38 cellular contexts compared by ENCODE assay signal in genomic region chr2:203083328-203083727, GRCh38.
"Had no signal": no experiment of that assay in that cellular context is flagged by ENCODE, and none has a peak within 500 bp of the region (broad histone marks: within the 10 kb centered on the region; RNA-seq: fewer than 3 reads in every experiment).

No MANE protein-coding gene starts in this region.

- H2AFZ ChIP-seq: PC-9 had no signal

- H3K4me1 Mint-ChIP-seq: activated naive CD4-positive, alpha-beta T cell treated with anti-CD3 and anti-CD28 coated beads, Interleukin-2, amount 50 U/mL, for 24 hours had no signal

- H3K4me2 ChIP-seq: PC-9 had no signal

- DNase-seq: activated CD4-positive, alpha-beta memory T cell treated with anti-CD3 and anti-CD28 coated beads, Interleukin-2, amount 10 ng/mL, durations not matched to agents 7 days and 5 days; activated CD4-positive, alpha-beta T cell treated with anti-CD3 and anti-CD28 coated beads for 1 hour; activated CD4-positive, alpha-beta T cell treated with anti-CD3 and anti-CD28 coated beads for 48 hours; activated CD4-positive, CD25-positive, alpha-beta regulatory T cell; activated gamma-delta T cell; activated naive CD4-positive, alpha-beta T cell treated with Interleukin-2 at 50 U/mL for 16 hours; activated naive CD8-positive, alpha-beta T cell treated with anti-CD3 and anti-CD28 coated beads, Interleukin-2, amount 10 ng/mL, durations not matched to agents 7 days and 5 days; activated T-cell treated with anti-CD3 and anti-CD28 coated beads, Interleukin-2, amount 50 U/mL, for 24 hours; amygdala; Kasumi-1; KG1; MM.1S; MV-4-11; NCI-H1092; NCI-H1417; NCI-H146; NCI-H187; NCI-H2029 treated with DMSO at 0.1 percent for 48 hours; NCI-H2107; NCI-H2171; NCI-H510A; NCI-H526; NCI-H748 treated with DMSO at 0.1 percent for 48 hours; NK-92 treated with Interleukin-12 subunit alpha and Interleukin-12 subunit beta, amount 100 ng/mL, for 24 hours; PC-9; SIG-M5; SW 1271; T-helper 1 cell; T-helper 2 cell; T-helper 9 cell; WERI-Rb-1 had no signal

- H3K36me3 ChIP-seq: WERI-Rb-1 had no signal

- H3K4me3 ChIP-seq: ascending aorta, PC-9 had no signal

- H3K27ac ChIP-seq: PC-9, RWPE1, WERI-Rb-1 had no signal

- FAIRE-seq: RCC 7860 had no signal

- H3K4me3 Mint-ChIP-seq: activated CD4-positive, alpha-beta memory T cell treated with anti-CD3 and anti-CD28 coated beads, Interleukin-2, amount 10 ng/mL, durations not matched to agents 7 days and 5 days; activated naive CD4-positive, alpha-beta T cell treated with anti-CD3 and anti-CD28 coated beads, Interleukin-2, amount 50 U/mL, for 24 hours; activated naive CD8-positive, alpha-beta T cell treated with anti-CD3 and anti-CD28 coated beads, Interleukin-2, amount 10 ng/mL, durations not matched to agents 7 days and 5 days; activated T-cell treated with anti-CD3 and anti-CD28 coated beads, Interleukin-2, amount 50 U/mL, for 24 hours had no signal

- H3K9me3 Mint-ChIP-seq: activated CD4-positive, alpha-beta memory T cell treated with anti-CD3 and anti-CD28 coated beads, Interleukin-2, amount 10 ng/mL, durations not matched to agents 7 days and 5 days; activated naive CD4-positive, alpha-beta T cell treated with anti-CD3 and anti-CD28 coated beads, Interleukin-2, amount 50 U/mL, for 24 hours; activated naive CD8-positive, alpha-beta T cell treated with anti-CD3 and anti-CD28 coated beads, Interleukin-2, amount 10 ng/mL, durations not matched to agents 7 days and 5 days; activated T-cell treated with anti-CD3 and anti-CD28 coated beads, Interleukin-2, amount 50 U/mL, for 24 hours; activated T-helper 2 cell treated with anti-CD3 and anti-CD28 coated beads, Interferon-gamma antibody, Interleukin-2, Interleukin-4, amounts not matched to agents 10 μg/mL and 5 μg/mL and 100 μg/mL, durations not matched to agents 14 hours and 24 hours and 36 hours had no signal

- H3K27ac Mint-ChIP-seq: activated CD4-positive, alpha-beta memory T cell treated with anti-CD3 and anti-CD28 coated beads, Interleukin-2, amount 10 ng/mL, durations not matched to agents 7 days and 5 days; activated naive CD4-positive, alpha-beta T cell treated with anti-CD3 and anti-CD28 coated beads, Interleukin-2, amount 50 U/mL, for 24 hours; activated naive CD8-positive, alpha-beta T cell treated with anti-CD3 and anti-CD28 coated beads, Interleukin-2, amount 10 ng/mL, durations not matched to agents 7 days and 5 days; activated T-cell treated with anti-CD3 and anti-CD28 coated beads, Interleukin-2, amount 50 U/mL, for 24 hours; activated T-helper 2 cell treated with anti-CD3 and anti-CD28 coated beads, Interferon-gamma antibody, Interleukin-2, Interleukin-4, amounts not matched to agents 10 μg/mL and 5 μg/mL and 100 μg/mL, durations not matched to agents 14 hours and 24 hours and 36 hours had no signal

- ATAC-seq: Right ventricle myocardium inferior, SK-N-SH treated with all-trans-retinoic acid at 6 μM for 48 hours had no signal

- H3K27me3 ChIP-seq: ascending aorta had no signal

- H3K9me3 ChIP-seq: ascending aorta had no signal
